Comparison of ENCODE assay signal across 22 cellular contexts in genomic region chr4:25535701-25536473, GRCh38.
DNase-seq lines count a peak whose midpoint lies in the region; ATAC-seq and TF ChIP-seq lines count a peak whose summit lies in the region.
"Had no signal": no experiment of that assay in that cellular context is flagged by ENCODE, and none has a peak within 500 bp of the region (broad histone marks: within the 10 kb centered on the region; RNA-seq: fewer than 3 reads in every experiment).

No MANE protein-coding gene starts in this region.

- H3K4me3 ChIP-seq in endodermal cell (ENCODE audit: low read length): no peak overlapping the region
- H3K4me3 ChIP-seq: right atrium auricular region had no signal

- H3K27ac ChIP-seq in endodermal cell (ENCODE audit: low read depth, low read length): no peak overlapping the region
- H3K27ac ChIP-seq: parathyroid adenoma, right atrium auricular region, RWPE1 had no signal

- 81 to 88% methylated on average over 7 to 10 of the region's 10 CpGs for WGBS in endodermal cell (ENCODE audit: insufficient coverage in 1 of 2, insufficient read length in 1 of 2), 2 experiments

- no peaks in the 10 kb centered on the region for H3K36me3 ChIP-seq in endodermal cell (ENCODE audit: control insufficient read depth, insufficient read depth, low read length)
- H3K36me3 ChIP-seq: right atrium auricular region had no signal

- DNase-seq in SKM-1 treated with dmso at 0.1 percent for 144 hours (lab: John Stamatoyannopoulos, UW; ENCODE audit: unreplicated experiment): peak; percentile 21
- DNase-seq in SKM-1 (lab: John Stamatoyannopoulos, UW; ENCODE audit: unreplicated experiment): no peak
- peak; percentile 45 for DNase-seq in endodermal cell
- DNase-seq in activated naive CD4-positive, alpha-beta T cell treated with Interleukin-2 at 50 U/mL for 16 hours: no peak
- no peak for DNase-seq in activated CD4-positive, alpha-beta T cell treated with anti-CD3 and anti-CD28 coated beads, Interleukin-2, amount 10 ng/mL, durations not matched to agents 7 days and 5 days
- no peak for DNase-seq in RKO (ENCODE audit: low spot score)
- DNase-seq: activated CD4-positive, alpha-beta T cell treated with anti-CD3 and anti-CD28 coated beads for 1 hour; activated effector memory CD4-positive, alpha-beta T cell treated with Interleukin-2 at 50 U/mL for 16 hours; activated T-cell treated with anti-CD3 and anti-CD28 coated beads for 4 hours; CD4-positive, alpha-beta T cell; DMS 273 treated with DMSO at 0.1 percent for 48 hours; left ventricle myocardium superior; natural killer cell; NCI-H345; NCI-H774 had no signal

- H3K27me3 ChIP-seq in endodermal cell (ENCODE audit: control insufficient read depth, insufficient read depth, low read length, poor library complexity, severe bottlenecking): no peaks in the 10 kb centered on the region
- H3K27me3 ChIP-seq: right atrium auricular region had no signal

- H3K9ac ChIP-seq in endodermal cell (ENCODE audit: extremely low read depth, low read length, poor library complexity, severe bottlenecking): no peak overlapping the region
- H3K9ac ChIP-seq: parathyroid adenoma had no signal

- no peaks in the 10 kb centered on the region for H3K27me3 Mint-ChIP-seq in endodermal cell (ENCODE audit: insufficient read depth)
- H3K27me3 Mint-ChIP-seq in nephron (ENCODE audit: low read depth): no peaks in the 10 kb centered on the region
- peaks cover 2% of the 10 kb centered on the region for H3K27me3 Mint-ChIP-seq in activated CD4-positive, alpha-beta T cell treated with anti-CD3 and anti-CD28 coated beads, Interleukin-2, amount 10 ng/mL, durations not matched to agents 7 days and 5 days

- H3K27ac Mint-ChIP-seq in endodermal cell: no peak overlapping the region
- H3K27ac Mint-ChIP-seq in nephron: peak overlapping the region in 2 of 3 experiments; percentile 51 to 73
- H3K27ac Mint-ChIP-seq in activated CD4-positive, alpha-beta T cell treated with anti-CD3 and anti-CD28 coated beads, Interleukin-2, amount 10 ng/mL, durations not matched to agents 7 days and 5 days: no peak overlapping the region
- H3K27ac Mint-ChIP-seq: CD4-positive, alpha-beta T cell; natural killer cell; T-helper 1 cell treated with Interleukin-12 subunit alpha and Interleukin-12 subunit beta and Interleukin-4 antibody, amounts not matched to agents 30 μg/mL and 1 μg/mL, for 36 hours had no signal

- H3K9me3 Mint-ChIP-seq in endodermal cell (no peaks in the 10 kb centered on the region), nephron (no peaks in the 10 kb centered on the region)
- no peaks in the 10 kb centered on the region for H3K9me3 Mint-ChIP-seq in activated CD4-positive, alpha-beta T cell treated with anti-CD3 and anti-CD28 coated beads, Interleukin-2, amount 10 ng/mL, durations not matched to agents 7 days and 5 days
- H3K9me3 Mint-ChIP-seq: CD4-positive, alpha-beta T cell; central memory CD8-positive, alpha-beta T cell; T-helper 1 cell treated with Interleukin-12 subunit alpha and Interleukin-12 subunit beta and Interleukin-4 antibody, amounts not matched to agents 30 μg/mL and 1 μg/mL, for 36 hours had no signal

- ATAC-seq in HG03025 (IDR thresholded peaks at IDR 0.05; ENCODE audit: low FRiP score, unreplicated experiment): no peak
- ATAC-seq: left ventricle myocardium superior, natural killer cell had no signal

- H3K36me3 Mint-ChIP-seq in endodermal cell (ENCODE audit: low read depth): no peaks in the 10 kb centered on the region
- H3K36me3 Mint-ChIP-seq in nephron (ENCODE audit: low read depth): no peaks in the 10 kb centered on the region
- no peaks in the 10 kb centered on the region for H3K36me3 Mint-ChIP-seq in activated CD4-positive, alpha-beta T cell treated with anti-CD3 and anti-CD28 coated beads, Interleukin-2, amount 10 ng/mL, durations not matched to agents 7 days and 5 days (ENCODE audit: low read depth)
- H3K36me3 Mint-ChIP-seq: natural killer cell had no signal

- no peak for TF ChIP-seq CTCF in endodermal cell (conservative IDR thresholded peaks at IDR 0.05)
- TF ChIP-seq CTCF in nephron (IDR thresholded peaks at IDR 0.05; ENCODE audit: unreplicated experiment in 3 of 3): no peak

- H3K4me1 ChIP-seq in endodermal cell (ENCODE audit: control insufficient read depth, insufficient read depth, low read length): no peaks in the 10 kb centered on the region
- H3K4me1 ChIP-seq: parathyroid adenoma, right atrium auricular region had no signal

- POLR2A ChIA-PET in activated CD4-positive, alpha-beta T cell treated with anti-CD3 and anti-CD28 coated beads, Interleukin-2, amount 10 ng/mL, durations not matched to agents 7 days and 5 days (lab: Charles Lee): no interaction called here

- no peaks in the 10 kb centered on the region for H3K9me3 ChIP-seq in endodermal cell (ENCODE audit: control insufficient read depth, low read length)
- H3K9me3 ChIP-seq: right atrium auricular region had no signal

- H3K4me1 Mint-ChIP-seq in endodermal cell (peaks cover 16% of the 10 kb centered on the region), nephron (peaks cover 20% of the 10 kb centered on the region)
- H3K4me1 Mint-ChIP-seq in activated CD4-positive, alpha-beta T cell treated with anti-CD3 and anti-CD28 coated beads, Interleukin-2, amount 10 ng/mL, durations not matched to agents 7 days and 5 days: no peaks in the 10 kb centered on the region
- H3K4me1 Mint-ChIP-seq: central memory CD8-positive, alpha-beta T cell; natural killer cell had no signal

- H3K4me3 Mint-ChIP-seq in endodermal cell (no peak overlapping the region), nephron (no peak overlapping the region)
- no peak overlapping the region for H3K4me3 Mint-ChIP-seq in activated CD4-positive, alpha-beta T cell treated with anti-CD3 and anti-CD28 coated beads, Interleukin-2, amount 10 ng/mL, durations not matched to agents 7 days and 5 days
- H3K4me3 Mint-ChIP-seq: CD4-positive, alpha-beta T cell; central memory CD8-positive, alpha-beta T cell; natural killer cell; T-helper 1 cell treated with Interleukin-12 subunit alpha and Interleukin-12 subunit beta and Interleukin-4 antibody, amounts not matched to agents 30 μg/mL and 1 μg/mL, for 36 hours had no signal

- CTCF ChIA-PET in activated CD4-positive, alpha-beta T cell treated with anti-CD3 and anti-CD28 coated beads, Interleukin-2, amount 10 ng/mL, durations not matched to agents 7 days and 5 days (lab: Charles Lee): interaction anchor here (0.6 kb wide), 1 partner anchor 11 kb away, joined by 3 read pairs; no protein-coding TSS in a partner anchor

Comparison
In these comparisons a context has a peak if more than half of its experiments do, and no peak if none do; other contexts are left out.
1. DNase-seq: peak in SKM-1 treated with dmso at 0.1 percent for 144 hours (single experiment) and endodermal cell (single experiment); none in SKM-1 (single experiment), activated naive CD4-positive, alpha-beta T cell treated with Interleukin-2 at 50 U/mL for 16 hours (single experiment), activated CD4-positive, alpha-beta T cell treated with anti-CD3 and anti-CD28 coated beads, Interleukin-2, amount 10 ng/mL, durations not matched to agents 7 days and 5 days (single experiment) and RKO (single experiment).
2. H3K27ac Mint-ChIP-seq: peak in nephron (2 of 3); none in endodermal cell (single experiment) and activated CD4-positive, alpha-beta T cell treated with anti-CD3 and anti-CD28 coated beads, Interleukin-2, amount 10 ng/mL, durations not matched to agents 7 days and 5 days (single experiment).